Comparison of ENCODE assay signal across 2 cellular contexts in genomic region chr3:58474967-58475578, GRCh38.
TF ChIP-seq lines count a peak whose summit lies in the region.

No MANE protein-coding gene starts in this region.

TF ChIP-seq in GM12878, 131 proteins besides CTCF, POLR2A, EP300 and RAD21:
- TF ChIP-seq, protein P1, sequence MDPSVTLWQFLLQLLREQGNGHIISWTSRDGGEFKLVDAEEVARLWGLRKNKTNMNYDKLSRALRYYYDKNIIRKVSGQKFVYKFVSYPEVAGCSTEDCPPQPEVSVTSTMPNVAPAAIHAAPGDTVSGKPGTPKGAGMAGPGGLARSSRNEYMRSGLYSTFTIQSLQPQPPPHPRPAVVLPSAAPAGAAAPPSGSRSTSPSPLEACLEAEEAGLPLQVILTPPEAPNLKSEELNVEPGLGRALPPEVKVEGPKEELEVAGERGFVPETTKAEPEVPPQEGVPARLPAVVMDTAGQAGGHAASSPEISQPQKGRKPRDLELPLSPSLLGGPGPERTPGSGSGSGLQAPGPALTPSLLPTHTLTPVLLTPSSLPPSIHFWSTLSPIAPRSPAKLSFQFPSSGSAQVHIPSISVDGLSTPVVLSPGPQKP (IDR thresholded peaks at IDR 0.05; ENCODE audit: low read depth, low read length): no peak
- TF ChIP-seq RB1 (IDR thresholded peaks at IDR 0.05; ENCODE audit: borderline replicate concordance) (no peak), ZSCAN29 (IDR thresholded peaks at IDR 0.05) (no peak), MEF2A (IDR thresholded peaks at IDR 0.05; ENCODE audit: insufficient read depth, low read depth, low read length) (no peak), PML (IDR thresholded peaks at IDR 0.05; ENCODE audit: low read length) (no peak), ASH2L (IDR thresholded peaks at IDR 0.05; ENCODE audit: borderline replicate concordance, low read depth) (no peak), MYC (IDR thresholded peaks at IDR 0.05; ENCODE audit: insufficient read depth, insufficient read length, insufficient replicate concordance, low read length, severe bottlenecking) (no peak), GABPA (IDR thresholded peaks at IDR 0.05; ENCODE audit: low read depth) (no peak), NFYA (IDR thresholded peaks at IDR 0.05; ENCODE audit: borderline replicate concordance, low read depth, low read length) (no peak), HDAC6 (IDR thresholded peaks at IDR 0.05; ENCODE audit: unreplicated experiment) (no peak), SMC3 (IDR thresholded peaks at IDR 0.05; ENCODE audit: borderline replicate concordance, low read length) (no peak), ZBED1 (IDR thresholded peaks at IDR 0.05; ENCODE audit: borderline replicate concordance) (no peak), KDM1A (IDR thresholded peaks at IDR 0.05; ENCODE audit: borderline replicate concordance) (no peak)
- TF ChIP-seq, protein P2, sequence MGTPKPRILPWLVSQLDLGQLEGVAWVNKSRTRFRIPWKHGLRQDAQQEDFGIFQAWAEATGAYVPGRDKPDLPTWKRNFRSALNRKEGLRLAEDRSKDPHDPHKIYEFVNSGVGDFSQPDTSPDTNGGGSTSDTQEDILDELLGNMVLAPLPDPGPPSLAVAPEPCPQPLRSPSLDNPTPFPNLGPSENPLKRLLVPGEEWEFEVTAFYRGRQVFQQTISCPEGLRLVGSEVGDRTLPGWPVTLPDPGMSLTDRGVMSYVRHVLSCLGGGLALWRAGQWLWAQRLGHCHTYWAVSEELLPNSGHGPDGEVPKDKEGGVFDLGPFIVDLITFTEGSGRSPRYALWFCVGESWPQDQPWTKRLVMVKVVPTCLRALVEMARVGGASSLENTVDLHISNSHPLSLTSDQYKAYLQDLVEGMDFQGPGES (IDR thresholded peaks at IDR 0.05): no peak
- TF ChIP-seq, protein P3, sequence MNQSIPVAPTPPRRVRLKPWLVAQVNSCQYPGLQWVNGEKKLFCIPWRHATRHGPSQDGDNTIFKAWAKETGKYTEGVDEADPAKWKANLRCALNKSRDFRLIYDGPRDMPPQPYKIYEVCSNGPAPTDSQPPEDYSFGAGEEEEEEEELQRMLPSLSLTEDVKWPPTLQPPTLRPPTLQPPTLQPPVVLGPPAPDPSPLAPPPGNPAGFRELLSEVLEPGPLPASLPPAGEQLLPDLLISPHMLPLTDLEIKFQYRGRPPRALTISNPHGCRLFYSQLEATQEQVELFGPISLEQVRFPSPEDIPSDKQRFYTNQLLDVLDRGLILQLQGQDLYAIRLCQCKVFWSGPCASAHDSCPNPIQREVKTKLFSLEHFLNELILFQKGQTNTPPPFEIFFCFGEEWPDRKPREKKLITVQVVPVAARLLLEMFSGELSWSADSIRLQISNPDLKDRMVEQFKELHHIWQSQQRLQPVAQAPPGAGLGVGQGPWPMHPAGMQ (IDR thresholded peaks at IDR 0.05; ENCODE audit: borderline replicate concordance): no peak

TF ChIP-seq in SK-N-SH, 30 proteins besides CTCF, POLR2A, EP300 and RAD21:
- no peak for TF ChIP-seq USF1 (IDR thresholded peaks at IDR 0.05; ENCODE audit: borderline replicate concordance, low read depth)
- no peak for TF ChIP-seq YY1 (IDR thresholded peaks at IDR 0.05; ENCODE audit: low read depth)
- TF ChIP-seq FOXJ3 (CRISPR knock-in tag; IDR thresholded peaks at IDR 0.05): no peak
- TF ChIP-seq SMC3 (IDR thresholded peaks at IDR 0.05; ENCODE audit: low read depth, low read length): no peak
- no peak for TF ChIP-seq TCF12 (IDR thresholded peaks at IDR 0.05)
- no peak for TF ChIP-seq REST (IDR thresholded peaks at IDR 0.05; ENCODE audit: low read depth, low read length)
- TF ChIP-seq NFIC (IDR thresholded peaks at IDR 0.05; ENCODE audit: borderline replicate concordance): no peak
- TF ChIP-seq GABPA (IDR thresholded peaks at IDR 0.05; ENCODE audit: low read depth): no peak
- no peak for TF ChIP-seq USF2 (IDR thresholded peaks at IDR 0.05; ENCODE audit: borderline replicate concordance, low read depth, low read length)
- TF ChIP-seq EZH2phosphoT487 (IDR thresholded peaks at IDR 0.05; ENCODE audit: borderline replicate concordance, low read depth): no peak
- TF ChIP-seq GATA2 (CRISPR knock-in tag; IDR thresholded peaks at IDR 0.05): no peak
- TF ChIP-seq TAF1 (IDR thresholded peaks at IDR 0.05; ENCODE audit: borderline replicate concordance, low read depth, low read length): no peak
- no peak for TF ChIP-seq FOSL2 (IDR thresholded peaks at IDR 0.05; ENCODE audit: borderline replicate concordance, low read depth)
- TF ChIP-seq FOXM1 (IDR thresholded peaks at IDR 0.05; ENCODE audit: low read depth): no peak
- no peak for TF ChIP-seq RCOR1 (IDR thresholded peaks at IDR 0.05; ENCODE audit: low read length)
